In the genomic region with DNA sequence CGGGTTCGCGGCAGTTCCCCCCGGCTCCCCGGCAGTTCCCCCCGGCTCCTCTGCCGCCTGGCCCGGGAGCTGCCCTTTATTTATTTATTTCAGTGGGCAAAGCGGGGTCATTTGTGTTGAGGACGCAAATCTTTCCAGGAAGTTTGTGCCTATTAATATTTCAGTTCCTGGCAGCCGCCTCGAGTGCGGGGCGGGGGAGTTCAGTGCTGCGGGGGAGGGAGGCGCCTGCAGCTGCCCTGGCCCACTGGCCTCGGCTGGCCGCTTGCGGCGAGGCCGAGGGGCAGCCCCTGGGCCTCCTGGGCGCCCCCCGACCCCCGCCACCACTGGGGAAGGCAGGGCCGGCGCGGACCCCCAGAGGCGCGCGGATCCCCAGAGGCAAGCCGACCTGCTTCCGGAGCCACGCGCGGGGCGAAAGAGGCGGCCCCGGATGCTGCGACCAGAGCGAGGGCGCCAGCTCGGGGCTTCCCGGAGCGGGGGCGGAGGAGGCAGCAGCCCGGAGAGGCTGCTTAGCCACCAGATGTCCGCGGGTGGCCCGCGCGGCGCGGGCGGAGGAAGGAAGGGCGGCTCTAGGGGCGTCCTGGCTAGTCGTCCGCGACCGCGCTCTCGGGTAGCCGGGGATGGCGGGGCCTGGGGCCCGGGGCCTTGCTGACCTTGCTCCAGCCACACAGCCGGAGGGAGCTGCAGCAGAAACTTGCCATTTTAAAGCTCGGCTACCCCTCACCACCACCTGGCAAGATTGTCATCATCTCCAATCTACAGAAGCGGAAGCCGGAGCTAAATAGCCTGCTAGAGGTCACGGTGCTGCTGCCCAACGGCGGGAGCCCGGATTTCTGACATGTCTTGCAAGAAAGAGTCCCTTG, we compare ENCODE assay signal across 8 cellular contexts. TPM values are rescaled to one million over a fixed set of nuclear protein-coding genes. Genes with fewer than 3 reads are reported as not detected.
A peak's percentile ranks its signal among the peaks of the same experiment; 100 is the strongest.
DNase-seq lines count a peak whose midpoint lies in the region; ATAC-seq and TF ChIP-seq lines count a peak whose summit lies in the region.

No MANE protein-coding gene starts in this region.

- H3K9me3 ChIP-seq in endocrine pancreas (ENCODE audit: control insufficient read depth, low read length) (no peaks in the 10 kb centered on the region), mesodermal cell (ENCODE audit: control insufficient read depth, low read length) (no peaks in the 10 kb centered on the region)

- CTCF ChIA-PET in activated CD8-positive, alpha-beta T cell treated with anti-CD3 and anti-CD28 coated beads for 36 hours (lab: Charles Lee): interaction anchor here (1.0 to 6.6 kb wide), 10 partner anchors 9 to 223 kb away, joined by 3 to 67 read pairs (median 4); no protein-coding TSS in a partner anchor

- H3K9ac ChIP-seq in endocrine pancreas (ENCODE audit: control insufficient read depth, insufficient read depth, low read length): peak overlapping the region; percentile 34

- TF ChIP-seq POLR2A in GM18505 (IDR thresholded peaks at IDR 0.05; ENCODE audit: borderline replicate concordance, extremely low read depth, insufficient read depth, insufficient read length): peak; percentile 87

- H3K27me3 Mint-ChIP-seq in activated CD8-positive, alpha-beta T cell treated with anti-CD3 and anti-CD28 coated beads for 36 hours: no peaks in the 10 kb centered on the region

- H3K4me3 Mint-ChIP-seq in activated CD8-positive, alpha-beta T cell treated with anti-CD3 and anti-CD28 coated beads for 36 hours: peak overlapping the region; percentile 73

- H3K4me1 ChIP-seq in endocrine pancreas (ENCODE audit: control insufficient read depth, insufficient read depth, low read length) (no peaks in the 10 kb centered on the region), mesodermal cell (ENCODE audit: control insufficient read depth, insufficient read depth, low read length, poor library complexity, severe bottlenecking) (peaks cover 8% of the 10 kb centered on the region)

- H3K27ac Mint-ChIP-seq in activated CD8-positive, alpha-beta T cell treated with anti-CD3 and anti-CD28 coated beads for 36 hours: peak overlapping the region; percentile 75

- H3K36me3 Mint-ChIP-seq in activated CD8-positive, alpha-beta T cell treated with anti-CD3 and anti-CD28 coated beads for 36 hours (ENCODE audit: low read depth): no peaks in the 10 kb centered on the region

- POLR2A ChIA-PET in activated CD8-positive, alpha-beta T cell treated with anti-CD3 and anti-CD28 coated beads for 36 hours (lab: Charles Lee): interaction anchor here (0.6 to 4.4 kb wide), 17 partner anchors 9 to 643 kb away, joined by 3 to 37 read pairs (median 4); a partner anchor contains a TSS

- H3K27me3 ChIP-seq in endocrine pancreas (ENCODE audit: control insufficient read depth, insufficient read depth, low read length): no peaks in the 10 kb centered on the region

- 1% methylated on average over 39 to 63 of the region's 73 CpGs for WGBS in mesodermal cell (ENCODE audit: insufficient coverage in 2 of 2), 2 experiments

- H3K36me3 ChIP-seq in endocrine pancreas (ENCODE audit: control insufficient read depth, insufficient read depth, low read length) (no peaks in the 10 kb centered on the region), mesodermal cell (ENCODE audit: control insufficient read depth, insufficient read depth, low read length) (no peaks in the 10 kb centered on the region)

- no peaks in the 10 kb centered on the region for H3K9me3 Mint-ChIP-seq in activated CD8-positive, alpha-beta T cell treated with anti-CD3 and anti-CD28 coated beads for 36 hours

- intact Hi-C loops in activated CD8-positive, alpha-beta T cell treated with anti-CD3 and anti-CD28 coated beads for 36 hours (cut with micrococcal nuclease): no loop called here

- H3K4me1 Mint-ChIP-seq in activated CD8-positive, alpha-beta T cell treated with anti-CD3 and anti-CD28 coated beads for 36 hours (ENCODE audit: low read depth): peaks cover 13% of the 10 kb centered on the region

- peak overlapping the region; percentile 75 for H3K27ac ChIP-seq in mesodermal cell (ENCODE audit: low read depth, low read length, severe bottlenecking)

- TF ChIP-seq CTCF in activated CD8-positive, alpha-beta T cell treated with anti-CD3 and anti-CD28 coated beads for 36 hours (IDR thresholded peaks at IDR 0.05): no peak

- ATAC-seq in GM18505 (IDR thresholded peaks at IDR 0.05; ENCODE audit: unreplicated experiment) (peak; percentile 75), HG02885 (IDR thresholded peaks at IDR 0.05; ENCODE audit: poor library complexity, unreplicated experiment) (peak; percentile 76)
- ATAC-seq in activated CD8-positive, alpha-beta T cell treated with anti-CD3 and anti-CD28 coated beads for 36 hours: peak; percentile 79

- H3K4me3 ChIP-seq in endocrine pancreas (ENCODE audit: control insufficient read depth, insufficient read depth, low read length) (peak overlapping the region; percentile 14), mesodermal cell (ENCODE audit: extremely low read depth, insufficient read depth, low read length, poor library complexity, severe bottlenecking) (peak overlapping the region; percentile 64)

- in situ Hi-C loops in ACHN (cut with HindIII; ENCODE audit: low pct_ligation_motif_present, low pct_unique_long_range_greater_than_20kb, low sequenced_read_pairs): no loop called here

- peak; percentile 70 for DNase-seq in ACHN
- peak; percentile 17 for DNase-seq in NCI-H446 treated with DMSO at 0.1 percent for 48 hours (lab: John Stamatoyannopoulos, UW)
- DNase-seq in activated CD8-positive, alpha-beta T cell treated with anti-CD3 and anti-CD28 coated beads for 36 hours: peak; percentile 85
- peak; percentile 59 to 74 for DNase-seq in stimulated activated CD8-positive, alpha-beta memory T cell treated with anti-CD3 and anti-CD28 coated beads, Interleukin-2, amount 100 ng/mL, for 48 hours (ENCODE audit: low read depth in 2 of 2)

RNA-seq across cellular contexts. Expression of a gene that starts 48.0 kb away (rescaled TPM):
- 100 to 1,000 TPM; 287 to 308 TPM for total RNA-seq in activated CD8-positive, alpha-beta T cell treated with anti-CD3 and anti-CD28 coated beads for 36 hours
- polyA plus RNA-seq in mesodermal cell (2013, experiment 1 of 2): 906 TPM
- polyA plus RNA-seq in mesodermal cell (2013, experiment 2 of 2): 1,001 TPM

Comparison
In these comparisons a context has a peak if more than half of its experiments do, and no peak if none do; other contexts are left out.
1. Peak in every context shown above with its lines: DNase-seq, ATAC-seq, H3K4me3 ChIP-seq and H3K27ac ChIP-seq.
2. DNase-seq: peak in every context shown above with its lines; median percentile 85 in activated CD8-positive, alpha-beta T cell treated with anti-CD3 and anti-CD28 coated beads for 36 hours; 70 in ACHN; 66 in stimulated activated CD8-positive, alpha-beta memory T cell treated with anti-CD3 and anti-CD28 coated beads, Interleukin-2, amount 100 ng/mL, for 48 hours; 17 in NCI-H446 treated with DMSO at 0.1 percent for 48 hours.